8 cellular contexts compared by ENCODE assay signal in genomic region chr17:44326867-44327444, GRCh38. TPM values are rescaled to one million over a fixed set of nuclear protein-coding genes. Genes with fewer than 3 reads are reported as not detected.
DNase-seq lines count a peak whose midpoint lies in the region; ATAC-seq and TF ChIP-seq lines count a peak whose summit lies in the region.

No MANE protein-coding gene starts in this region.

- ATAC-seq in Right ventricle myocardium inferior, result peak; percentile 88

- H3K36me3 Mint-ChIP-seq in HFFc6 (ENCODE audit: low read depth) (no peaks in the 10 kb centered on the region), progenitor cell of endocrine pancreas (ENCODE audit: insufficient read depth) (no peaks in the 10 kb centered on the region), type B pancreatic cell (no peaks in the 10 kb centered on the region)
- H3K36me3 Mint-ChIP-seq in activated naive CD8-positive, alpha-beta T cell, result no peaks in the 10 kb centered on the region

- peak; percentile 97 for DNase-seq in ELF-1 (ENCODE audit: low read depth, low spot score)
- peak; percentile 96 for DNase-seq in HFFc6
- peak; percentile 76 for DNase-seq in NCI-H1417 treated with DMSO at 0.1 percent for 48 hours (lab: John Stamatoyannopoulos, UW)
- DNase-seq in SKM-1 treated with dmso at 0.1 percent for 144 hours (lab: John Stamatoyannopoulos, UW; ENCODE audit: unreplicated experiment), result peak; percentile 95
- peak; percentile 97 for DNase-seq in Right ventricle myocardium inferior (ENCODE audit: missing footprints)
- DNase-seq in progenitor cell of endocrine pancreas (ENCODE audit: low spot score, unreplicated experiment), result peak; percentile 76
- DNase-seq in type B pancreatic cell (ENCODE audit: extremely low spot score, unreplicated experiment), result peak; percentile 93

- H3K9me3 Mint-ChIP-seq in HFFc6 (no peaks in the 10 kb centered on the region), progenitor cell of endocrine pancreas (ENCODE audit: low read depth) (no peaks in the 10 kb centered on the region), type B pancreatic cell (no peaks in the 10 kb centered on the region)
- no peaks in the 10 kb centered on the region for H3K9me3 Mint-ChIP-seq in activated naive CD8-positive, alpha-beta T cell (ENCODE audit: low read depth)

- intact Hi-C loops in Right ventricle myocardium inferior (cut with DNase I), result no loop called here

- H3K4me3 Mint-ChIP-seq in HFFc6 (peak overlapping the region; percentile 62), progenitor cell of endocrine pancreas (ENCODE audit: low read depth) (no peak overlapping the region), type B pancreatic cell (peak overlapping the region; percentile 67)
- H3K4me3 Mint-ChIP-seq in activated naive CD8-positive, alpha-beta T cell, result peak overlapping the region; percentile 79

- H3K4me1 Mint-ChIP-seq in HFFc6 (ENCODE audit: low read depth) (peaks cover 31% of the 10 kb centered on the region), progenitor cell of endocrine pancreas (ENCODE audit: low read depth) (peaks cover 5% of the 10 kb centered on the region), type B pancreatic cell (ENCODE audit: unreplicated experiment) (peaks cover 9% of the 10 kb centered on the region)
- H3K4me1 Mint-ChIP-seq in activated naive CD8-positive, alpha-beta T cell (ENCODE audit: low read depth), result peaks cover 27% of the 10 kb centered on the region

- H3K27ac Mint-ChIP-seq in HFFc6 (peak overlapping the region; percentile 60), progenitor cell of endocrine pancreas (peak overlapping the region; percentile 83), type B pancreatic cell (peak overlapping the region; percentile 72)
- H3K27ac Mint-ChIP-seq in activated naive CD8-positive, alpha-beta T cell, result peak overlapping the region; percentile 86

- TF ChIP-seq CTCF in HFFc6 (IDR thresholded peaks at IDR 0.05) (no peak), progenitor cell of endocrine pancreas (IDR thresholded peaks at IDR 0.05; ENCODE audit: unreplicated experiment) (no peak), type B pancreatic cell (conservative IDR thresholded peaks at IDR 0.05) (no peak)

- H3K27me3 Mint-ChIP-seq in HFFc6 (ENCODE audit: insufficient read depth), result peaks cover 2% of the 10 kb centered on the region; the same call in 1 of the 2 replicates
- no peaks in the 10 kb centered on the region for H3K27me3 Mint-ChIP-seq in activated naive CD8-positive, alpha-beta T cell
- peaks cover 11% of the 10 kb centered on the region for H3K27me3 Mint-ChIP-seq in progenitor cell of endocrine pancreas
- no peaks in the 10 kb centered on the region for H3K27me3 Mint-ChIP-seq in type B pancreatic cell

RNA-seq across cellular contexts. Expression of gene SLC25A39, which starts 2.3 kb away (rescaled TPM):
- 100 to 1,000 TPM in 5 of 6 experiments, 10 to 100 TPM in 1; 94.8 to 116 (median 108) TPM for total RNA-seq in HFFc6 (2021; fragmentation: NEBNext Ultra II Directional; extraction: Animal tissue kit (Norgen Biotek cat#: 25700))
- 50.6 TPM for total RNA-seq in Right ventricle myocardium inferior
- total RNA-seq in progenitor cell of endocrine pancreas, result 129 and 139 TPM in 2 replicates
- 137 and 169 TPM in 2 replicates for total RNA-seq in type B pancreatic cell (ENCODE audit: low replicate concordance)

RNA-seq across cellular contexts. Expression of gene GRN, which starts 18.1 kb away (rescaled TPM):
- 100 to 1,000 TPM; 186 to 249 (median 221) TPM for total RNA-seq in HFFc6 (2021; fragmentation: NEBNext Ultra II Directional; extraction: Animal tissue kit (Norgen Biotek cat#: 25700))
- total RNA-seq in Right ventricle myocardium inferior, result 150 TPM
- total RNA-seq in progenitor cell of endocrine pancreas, result 97.9 and 99.7 TPM in 2 replicates
- 183 and 236 TPM in 2 replicates for total RNA-seq in type B pancreatic cell (ENCODE audit: low replicate concordance)

RNA-seq across cellular contexts. Expression of gene RUNDC3A, which starts 18.6 kb away (rescaled TPM):
- under 1 TPM in 1 of 6 experiments, not detected in 5; 0.17 TPM for total RNA-seq in HFFc6 (2021; fragmentation: NEBNext Ultra II Directional; extraction: Animal tissue kit (Norgen Biotek cat#: 25700))
- total RNA-seq in Right ventricle myocardium inferior, result 0.49 TPM
- total RNA-seq in progenitor cell of endocrine pancreas, result 8.4 and 9.3 TPM in 2 replicates
- total RNA-seq in type B pancreatic cell (ENCODE audit: low replicate concordance), result 10.3 and 12.3 TPM in 2 replicates

RNA-seq across cellular contexts. Expression of gene FAM171A2, which starts 36.7 kb away (rescaled TPM):
- total RNA-seq in HFFc6 (2021; fragmentation: NEBNext Ultra II Directional; extraction: Animal tissue kit (Norgen Biotek cat#: 25700)), result 1 to 10 TPM; 1.6 to 1.9 (median 1.8) TPM
- total RNA-seq in Right ventricle myocardium inferior (0.70 TPM), progenitor cell of endocrine pancreas (39.9 and 42.5 TPM in 2 replicates), type B pancreatic cell (ENCODE audit: low replicate concordance) (13.3 and 34.7 TPM in 2 replicates)

RNA-seq across cellular contexts. Expression of gene SLC4A1, which starts 59.0 kb away (rescaled TPM):
- total RNA-seq in HFFc6 (2021; fragmentation: NEBNext Ultra II Directional; extraction: Animal tissue kit (Norgen Biotek cat#: 25700)), result not detected
- total RNA-seq in Right ventricle myocardium inferior (0.08 TPM), progenitor cell of endocrine pancreas (not detected in 2 replicates), type B pancreatic cell (ENCODE audit: low replicate concordance) (not detected in 2 replicates)

Comparison
In these comparisons a context has a peak if more than half of its experiments do, and no peak if none do; other contexts are left out.
1. Peak in every context shown above with its lines: DNase-seq and ATAC-seq.